Comparison of ENCODE assay signal across 8 cellular contexts in genomic region chr7:128531955-128532478, GRCh38. TPM values are rescaled to one million over a fixed set of nuclear protein-coding genes. Genes with fewer than 3 reads are reported as not detected.
DNase-seq lines count a peak whose midpoint lies in the region; ATAC-seq and TF ChIP-seq lines count a peak whose summit lies in the region.
"Not testable (repeated sequence)": the region's sequence is repeated elsewhere in the genome, so short reads cannot be mapped to it uniquely, and the experiment has no call there.

No MANE protein-coding gene starts in this region.

- ATAC-seq in HG03432 (IDR thresholded peaks at IDR 0.05; ENCODE audit: unreplicated experiment) (peak; percentile 28), left lobe of liver (peak; percentile 37), aorta (ENCODE audit: low FRiP score) (peak; percentile 37)

- H3K9me3 ChIP-seq in endocrine pancreas (ENCODE audit: control insufficient read depth, low read length); aorta (ENCODE audit: control insufficient read depth, low read length): not testable (repeated sequence)

- H3K4me1 ChIP-seq in endocrine pancreas (ENCODE audit: control insufficient read depth, insufficient read depth, low read length); aorta (ENCODE audit: control insufficient read depth in 1 of 2, insufficient read depth in 2 of 2, low read length in 2 of 2): not testable (repeated sequence)

- CTCF ChIA-PET in RWPE1 (lab: Yijun Ruan, JAX) = not testable (repeated sequence)

- not testable (repeated sequence) for H3K36me3 ChIP-seq in endocrine pancreas (ENCODE audit: control insufficient read depth, insufficient read depth, low read length); aorta (ENCODE audit: control insufficient read depth in 1 of 2, insufficient read depth in 2 of 2, low read length in 1 of 2)

- peak overlapping the region; percentile 88 for H3K27ac ChIP-seq in RWPE1
- H3K27ac ChIP-seq in aorta (ENCODE audit: low read depth in 1 of 2, low read length in 2 of 2) = peak overlapping the region; percentile 97

- DNase-seq in GM13977 (ENCODE audit: low spot score) (peak; percentile 24), left lobe of liver (ENCODE audit: low spot score) (peak; percentile 66), aorta (peak; percentile 73 to 87)
- not testable (repeated sequence) for DNase-seq in RWPE1 (ENCODE audit: low spot score); skeletal muscle cell (ENCODE audit: low read depth)
- DNase-seq in activated T-helper 1 cell treated with anti-CD3 and anti-CD28 coated beads, Interleukin-2, amount 50 U/mL, for 16 hours (ENCODE audit: low read depth in 1 of 2, low spot score in 1 of 2) = peak; percentile 4 to 5

- peak overlapping the region; percentile 81 for H3K9ac ChIP-seq in endocrine pancreas (ENCODE audit: control insufficient read depth, insufficient read depth, low read length)

- not testable (repeated sequence) for TF ChIP-seq CTCF in GM13977 (IDR thresholded peaks at IDR 0.05; ENCODE audit: extremely low read depth, insufficient read depth, missing control alignments); RWPE1 (conservative IDR thresholded peaks at IDR 0.05; ENCODE audit: low read depth)

- POLR2A ChIA-PET in RWPE1 (lab: Yijun Ruan, JAX; ENCODE audit: low non-redundant PET) = not testable (repeated sequence)

- intact Hi-C loops in aorta (cut with DNase I) = not testable (repeated sequence)

- in situ Hi-C loops in GM13977 (cut with MboI; ENCODE audit: low pct_unique_long_range_greater_than_20kb, low sequenced_read_pairs, unreplicated experiment) = not testable (repeated sequence)

- peak overlapping the region; percentile 76 for H3K4me3 ChIP-seq in endocrine pancreas (ENCODE audit: control insufficient read depth, insufficient read depth, low read length)
- H3K4me3 ChIP-seq in skeletal muscle cell (ENCODE audit: low read depth, low read length) = peak overlapping the region; percentile 63
- H3K4me3 ChIP-seq in aorta (ENCODE audit: low read length in 2 of 2) = peak overlapping the region; percentile 68 to 87

- 0% methylated on average over 15 to 35 of the region's 35 CpGs for WGBS in aorta, 2 donors

- not testable (repeated sequence) for H3K27me3 ChIP-seq in endocrine pancreas (ENCODE audit: control insufficient read depth, insufficient read depth, low read length); aorta (ENCODE audit: control insufficient read depth in 1 of 2, insufficient read depth in 2 of 2, low read length in 1 of 2)

RNA-seq across cellular contexts. Expression of gene METTL2B, which starts 55.5 kb away (rescaled TPM):
- 13.9 TPM for total RNA-seq in left lobe of liver
- 10 to 100 TPM; 22.7 to 23.8 TPM for total RNA-seq in aorta
- 1 to 10 TPM; 7.0 to 9.4 TPM for polyA plus RNA-seq in aorta
